Comparison of ENCODE assay signal across 26 cellular contexts in genomic region chr5:178314066-178314660, GRCh38.
A peak's percentile ranks its signal among the peaks of the same experiment; 100 is the strongest.
DNase-seq lines count a peak whose midpoint lies in the region; ATAC-seq, FAIRE-seq and TF ChIP-seq lines count a peak whose summit lies in the region.
"Had no signal": no experiment of that assay in that cellular context is flagged by ENCODE, and none has a peak within 500 bp of the region (broad histone marks: within the 10 kb centered on the region; RNA-seq: fewer than 3 reads in every experiment).

No MANE protein-coding gene starts in this region.

- H3K79me2 ChIP-seq in HepG2 (ENCODE audit: insufficient read depth, low read length): no peaks in the 10 kb centered on the region

- no peak for TF ChIP-seq CTCF in right lobe of liver (IDR thresholded peaks at IDR 0.05)
- no peak for TF ChIP-seq CTCF in HepG2 (CRISPR knock-in tag; IDR thresholded peaks at IDR 0.05)
- TF ChIP-seq CTCF in chondrocyte (IDR thresholded peaks at IDR 0.05): no peak
- TF ChIP-seq CTCF in lower lobe of right lung (IDR thresholded peaks at IDR 0.05): no peak
- TF ChIP-seq CTCF in upper lobe of right lung (IDR thresholded peaks at IDR 0.05): no peak

- H3K27ac Mint-ChIP-seq in chondrocyte (ENCODE audit: unreplicated experiment): no peak overlapping the region
- H3K27ac Mint-ChIP-seq in activated naive CD4-positive, alpha-beta T cell treated with anti-CD3 and anti-CD28 coated beads for 36 hours: no peak overlapping the region
- H3K27ac Mint-ChIP-seq: CD8-positive, alpha-beta T cell; IgD-negative memory B cell had no signal

- no peak overlapping the region for H3K4me2 ChIP-seq in HepG2 (ENCODE audit: low read depth, low read length)
- H3K4me2 ChIP-seq: KMS-11, SK-N-SH had no signal

- no peaks in the 10 kb centered on the region for H3K27me3 ChIP-seq in right lobe of liver
- peaks cover 4 to 6% of the 10 kb centered on the region in 2 experiments; a peak in 2 of 5 replicates for H3K27me3 ChIP-seq in HepG2 (ENCODE audit: control insufficient read depth in 1 of 2, insufficient read depth in 2 of 2, low read length in 2 of 2)
- H3K27me3 ChIP-seq in lower lobe of right lung (ENCODE audit: low read depth): no peaks in the 10 kb centered on the region
- H3K27me3 ChIP-seq in upper lobe of right lung: no peaks in the 10 kb centered on the region
- H3K27me3 ChIP-seq in effector memory CD4-positive, alpha-beta T cell (replicated peaks; ENCODE audit: control insufficient read depth, insufficient read depth, low read length, poor library complexity, severe bottlenecking): no peaks in the 10 kb centered on the region

- H4K20me1 ChIP-seq in HepG2 (ENCODE audit: insufficient read depth, low read length): no peaks in the 10 kb centered on the region

- peaks cover 5% of the 10 kb centered on the region for H3K27me3 Mint-ChIP-seq in chondrocyte (ENCODE audit: low read depth)
- no peaks in the 10 kb centered on the region for H3K27me3 Mint-ChIP-seq in activated naive CD4-positive, alpha-beta T cell treated with anti-CD3 and anti-CD28 coated beads for 36 hours (ENCODE audit: low read depth)

- POLR2A ChIA-PET in HepG2 (lab: Yijun Ruan, JAX): no interaction called here

- no peaks in the 10 kb centered on the region for H3K9me3 ChIP-seq in right lobe of liver
- no peaks in the 10 kb centered on the region for H3K9me3 ChIP-seq in HepG2 (ENCODE audit: low read length)
- no peaks in the 10 kb centered on the region for H3K9me3 ChIP-seq in lower lobe of right lung
- no peaks in the 10 kb centered on the region for H3K9me3 ChIP-seq in upper lobe of right lung
- H3K9me3 ChIP-seq in effector memory CD4-positive, alpha-beta T cell (ENCODE audit: control insufficient read depth, low read length): peaks cover 2% of the 10 kb centered on the region
- H3K9me3 ChIP-seq: Caco-2, SK-N-SH had no signal

- H3K27ac ChIP-seq in right lobe of liver: no peak overlapping the region
- H3K27ac ChIP-seq in HepG2 (ENCODE audit: extremely low read length, insufficient read depth, low read length): no peak overlapping the region
- no peak overlapping the region for H3K27ac ChIP-seq in lower lobe of right lung
- no peak overlapping the region for H3K27ac ChIP-seq in upper lobe of right lung
- no peak overlapping the region for H3K27ac ChIP-seq in effector memory CD4-positive, alpha-beta T cell (ENCODE audit: insufficient read depth, low read length, poor library complexity, severe bottlenecking)
- no peak overlapping the region for H3K27ac ChIP-seq in caudate nucleus (ENCODE audit: low read depth, low read length)
- H3K27ac ChIP-seq: KMS-11, RWPE1 had no signal

- TF ChIP-seq POLR2A in right lobe of liver (IDR thresholded peaks at IDR 0.05) (no peak), HepG2 (IDR thresholded peaks at IDR 0.05; ENCODE audit: insufficient read depth in 1 of 2, low read depth in 2 of 2, low read length in 2 of 2) (no peak)

- DNase-seq in right lobe of liver (peak; percentile 4 to 30 (median 27)), HepG2 (ENCODE audit: low spot score) (no peak), chondrocyte (ENCODE audit: low spot score) (peak; percentile 50), lower lobe of right lung (peak; percentile 37), upper lobe of right lung (peak; percentile 45), caudate nucleus (lab: John Stamatoyannopoulos, UW) (no peak)
- no peak for DNase-seq in effector memory CD4-positive, alpha-beta T cell
- no peak for DNase-seq in activated naive CD4-positive, alpha-beta T cell treated with anti-CD3 and anti-CD28 coated beads for 36 hours
- DNase-seq: C1 segment of cervical spinal cord; Caco-2; CD8-positive, alpha-beta T cell; HCEC 1CT; MM.1S; NCI-H1417; NCI-H1694; NCI-H2029 treated with DMSO at 0.1 percent for 48 hours; NCI-H446 treated with DMSO at 0.1 percent for 48 hours; NCI-H526; SK-N-SH had no signal

- no peaks in the 10 kb centered on the region for H3K36me3 Mint-ChIP-seq in chondrocyte (ENCODE audit: low read depth)
- no peaks in the 10 kb centered on the region for H3K36me3 Mint-ChIP-seq in activated naive CD4-positive, alpha-beta T cell treated with anti-CD3 and anti-CD28 coated beads for 36 hours (ENCODE audit: low read depth)
- H3K36me3 Mint-ChIP-seq: CD8-positive, alpha-beta T cell had no signal

- intact Hi-C loops in right lobe of liver (cut with DNase I): no loop called here
- intact Hi-C loops in HepG2 (cut with micrococcal nuclease; ENCODE audit: unreplicated experiment): no loop called here
- intact Hi-C loops in lower lobe of right lung (cut with DNase I): no loop called here
- intact Hi-C loops in upper lobe of right lung (cut with DNase I): no loop called here
- intact Hi-C loops in activated naive CD4-positive, alpha-beta T cell treated with anti-CD3 and anti-CD28 coated beads for 36 hours (cut with micrococcal nuclease): no loop called here

- TF ChIP-seq EP300 in HepG2 (IDR thresholded peaks at IDR 0.05; ENCODE audit: low read depth in 2 of 2, low read length in 2 of 2) (no peak), HepG2 (CRISPR knock-in tag; IDR thresholded peaks at IDR 0.05; ENCODE audit: borderline replicate concordance) (no peak)

- in situ Hi-C loops in HepG2 (cut with HindIII; ENCODE audit: extremely low pct_ligation_motif_present, low pct_unique_long_range_greater_than_20kb): no loop called here

- CTCF ChIA-PET in HepG2 (lab: Yijun Ruan, JAX; ENCODE audit: low intra/inter-chr PET ratio, low total read pairs): no interaction called here
- CTCF ChIA-PET in activated naive CD4-positive, alpha-beta T cell treated with anti-CD3 and anti-CD28 coated beads for 36 hours (lab: Charles Lee): interaction anchor here (0.6 kb wide), 1 partner anchor 41 kb away, joined by 3 read pairs; no protein-coding TSS in a partner anchor

- ATAC-seq in right lobe of liver (no peak), HepG2 (no peak), lower lobe of right lung (no peak), upper lobe of right lung (no peak)
- ATAC-seq: CD8-positive, alpha-beta T cell; Panc1 had no signal

- H3K9me3 Mint-ChIP-seq in chondrocyte (ENCODE audit: low read depth): peaks cover 4% of the 10 kb centered on the region
- H3K9me3 Mint-ChIP-seq in activated naive CD4-positive, alpha-beta T cell treated with anti-CD3 and anti-CD28 coated beads for 36 hours: peaks cover 13% of the 10 kb centered on the region

- no peak for FAIRE-seq in HepG2 (lab: Jason Lieb, UNC)
- FAIRE-seq: A204.1, G401.6, H1 had no signal

- TF ChIP-seq RAD21 in HepG2 (CRISPR knock-in tag; IDR thresholded peaks at IDR 0.05): no peak

- H3K4me3 Mint-ChIP-seq in chondrocyte (ENCODE audit: unreplicated experiment): no peak overlapping the region
- no peak overlapping the region for H3K4me3 Mint-ChIP-seq in activated naive CD4-positive, alpha-beta T cell treated with anti-CD3 and anti-CD28 coated beads for 36 hours
- H3K4me3 Mint-ChIP-seq: CD8-positive, alpha-beta T cell; IgD-negative memory B cell had no signal

- no peak overlapping the region for H3K4me3 ChIP-seq in right lobe of liver
- H3K4me3 ChIP-seq in HepG2 (replicated peaks in 1 of 3; ENCODE audit: insufficient read depth in 1 of 3, low read depth in 2 of 3, low read length in 3 of 3): no peak overlapping the region
- H3K4me3 ChIP-seq in lower lobe of right lung: no peak overlapping the region
- H3K4me3 ChIP-seq in upper lobe of right lung: no peak overlapping the region
- H3K4me3 ChIP-seq in effector memory CD4-positive, alpha-beta T cell (ENCODE audit: insufficient read depth, low read depth, low read length, poor library complexity, severe bottlenecking): no peak overlapping the region

- H3K4me1 ChIP-seq in right lobe of liver (no peaks in the 10 kb centered on the region), HepG2 (ENCODE audit: insufficient read depth, low read length) (no peaks in the 10 kb centered on the region), lower lobe of right lung (no peaks in the 10 kb centered on the region), upper lobe of right lung (peaks cover 3% of the 10 kb centered on the region)
- no peaks in the 10 kb centered on the region for H3K4me1 ChIP-seq in effector memory CD4-positive, alpha-beta T cell (ENCODE audit: control insufficient read depth, insufficient read depth, low read length, poor library complexity, severe bottlenecking)
- H3K4me1 ChIP-seq: Caco-2 had no signal

- H3K36me3 ChIP-seq in right lobe of liver (no peaks in the 10 kb centered on the region), HepG2 (replicated peaks in 1 of 2; ENCODE audit: control insufficient read depth in 1 of 2, insufficient read depth in 2 of 2, low read length in 2 of 2) (no peaks in the 10 kb centered on the region), lower lobe of right lung (no peaks in the 10 kb centered on the region), upper lobe of right lung (no peaks in the 10 kb centered on the region)
- no peaks in the 10 kb centered on the region for H3K36me3 ChIP-seq in effector memory CD4-positive, alpha-beta T cell (ENCODE audit: control insufficient read depth, insufficient read depth, low read length)

- no peak overlapping the region for H2AFZ ChIP-seq in HepG2 (ENCODE audit: low read length)

- BruUV-seq in HepG2 (replicated peaks; lab: Mats Ljungman, UMichigan): no TSS peak

- no peak overlapping the region for H3K9ac ChIP-seq in HepG2 (ENCODE audit: insufficient read depth, low read depth, low read length)
- H3K9ac ChIP-seq: KMS-11, SK-N-SH had no signal

- H3K4me1 Mint-ChIP-seq in chondrocyte (ENCODE audit: low read depth): no peaks in the 10 kb centered on the region
- no peaks in the 10 kb centered on the region for H3K4me1 Mint-ChIP-seq in activated naive CD4-positive, alpha-beta T cell treated with anti-CD3 and anti-CD28 coated beads for 36 hours (ENCODE audit: low read depth)

- WGBS in right lobe of liver (ENCODE audit: insufficient coverage, low coverage, low lambda C conversion rate, missing lambda C conversion rate): 89% methylated on average over 7 of the region's 17 CpGs
- 60% methylated on average over 7 of the region's 17 CpGs for WGBS in HepG2 (ENCODE audit: low lambda C conversion rate)

TF ChIP-seq in HepG2, 621 proteins besides CTCF, POLR2A, EP300 and RAD21 (continues in another document):
- no peak for TF ChIP-seq KAT7 (CRISPR knock-in tag; IDR thresholded peaks at IDR 0.05; ENCODE audit: borderline replicate concordance)
- no peak for TF ChIP-seq ZNF777 (CRISPR knock-in tag; IDR thresholded peaks at IDR 0.05)
- no peak for TF ChIP-seq TFE3 (CRISPR knock-in tag; IDR thresholded peaks at IDR 0.05)
- TF ChIP-seq SP2 (CRISPR knock-in tag; IDR thresholded peaks at IDR 0.05): no peak
- TF ChIP-seq SSRP1 (CRISPR knock-in tag; IDR thresholded peaks at IDR 0.05): no peak

Comparison
In these comparisons a context has a peak if more than half of its experiments do, and no peak if none do; other contexts are left out.
1. DNase-seq: peak in right lobe of liver (3 of 3), chondrocyte (single experiment), lower lobe of right lung (single experiment) and upper lobe of right lung (single experiment); none in HepG2 (single experiment), effector memory CD4-positive, alpha-beta T cell (0 of 3), activated naive CD4-positive, alpha-beta T cell treated with anti-CD3 and anti-CD28 coated beads for 36 hours (single experiment) and caudate nucleus (0 of 61).